Comparison of ENCODE assay signal across 13 cellular contexts in genomic region chr5:55222819-55223124, GRCh38. TPM values are rescaled to one million over a fixed set of nuclear protein-coding genes. Genes with fewer than 3 reads are reported as not detected.
DNase-seq lines count a peak whose midpoint lies in the region; ATAC-seq and TF ChIP-seq lines count a peak whose summit lies in the region.
"Had no signal": no experiment of that assay in that cellular context is flagged by ENCODE, and none has a peak within 500 bp of the region (broad histone marks: within the 10 kb centered on the region; RNA-seq: fewer than 3 reads in every experiment).

No MANE protein-coding gene starts in this region.

- H3K4me1 Mint-ChIP-seq in activated naive CD4-positive, alpha-beta T cell treated with anti-CD3 and anti-CD28 coated beads for 36 hours (ENCODE audit: low read depth), result peaks cover 36% of the 10 kb centered on the region
- H3K4me1 Mint-ChIP-seq in activated B cell treated with CpG ODN at 0.5 μM for 24 hours, result peaks cover 45% of the 10 kb centered on the region
- H3K4me1 Mint-ChIP-seq in stimulated activated naive CD8-positive, alpha-beta T cell treated with anti-CD3 and anti-CD28 coated beads, Interleukin-15, Interleukin-2, amounts not matched to agents 100 ng/mL and 50 ng/mL, for 24 hours (ENCODE audit: low read depth), result peaks cover 28% of the 10 kb centered on the region

- H3K27ac Mint-ChIP-seq in activated naive CD4-positive, alpha-beta T cell treated with anti-CD3 and anti-CD28 coated beads for 36 hours, result no peak overlapping the region
- H3K27ac Mint-ChIP-seq in activated naive CD4-positive, alpha-beta T cell treated with anti-CD3 and anti-CD28 coated beads, Interleukin-2, amount 50 U/mL, for 72 hours, result no peak overlapping the region
- H3K27ac Mint-ChIP-seq in activated B cell treated with CpG ODN at 0.5 μM for 24 hours, result no peak overlapping the region
- no peak overlapping the region for H3K27ac Mint-ChIP-seq in stimulated activated naive CD8-positive, alpha-beta T cell treated with anti-CD3 and anti-CD28 coated beads, Interleukin-15, Interleukin-2, amounts not matched to agents 100 ng/mL and 50 ng/mL, for 24 hours

- ATAC-seq in activated naive CD4-positive, alpha-beta T cell treated with anti-CD3 and anti-CD28 coated beads, Interleukin-2, amount 50 U/mL, for 72 hours, result no peak
- ATAC-seq in activated B cell treated with CpG ODN at 0.5 μM for 24 hours (ENCODE audit: low read depth) (no peak), Right ventricle myocardium superior (ENCODE audit: poor library complexity) (no peak)

- no peaks in the 10 kb centered on the region for H3K36me3 Mint-ChIP-seq in activated naive CD4-positive, alpha-beta T cell treated with anti-CD3 and anti-CD28 coated beads for 36 hours (ENCODE audit: low read depth)
- H3K36me3 Mint-ChIP-seq in activated naive CD4-positive, alpha-beta T cell treated with anti-CD3 and anti-CD28 coated beads, Interleukin-2, amount 50 U/mL, for 72 hours, result peaks cover 0 to 12% of the 10 kb centered on the region in 2 donors
- no peaks in the 10 kb centered on the region for H3K36me3 Mint-ChIP-seq in activated B cell treated with CpG ODN at 0.5 μM for 24 hours (ENCODE audit: low read depth)
- no peaks in the 10 kb centered on the region for H3K36me3 Mint-ChIP-seq in stimulated activated naive CD8-positive, alpha-beta T cell treated with anti-CD3 and anti-CD28 coated beads, Interleukin-15, Interleukin-2, amounts not matched to agents 100 ng/mL and 50 ng/mL, for 24 hours (ENCODE audit: low read depth)

- DNase-seq in activated naive CD4-positive, alpha-beta T cell treated with anti-CD3 and anti-CD28 coated beads for 36 hours, result peak; percentile 41
- no peak for DNase-seq in activated naive CD4-positive, alpha-beta T cell treated with anti-CD3 and anti-CD28 coated beads, Interleukin-2, amount 50 U/mL, for 72 hours (ENCODE audit: low spot score in 2 of 2)
- DNase-seq in activated B cell treated with CpG ODN at 0.5 μM for 24 hours (no peak), left kidney (ENCODE audit: low read depth, low spot score) (peak; percentile 43), foreskin melanocyte (no peak), Right ventricle myocardium superior (no peak), NCI-H1048 (lab: John Stamatoyannopoulos, UW) (no peak)
- DNase-seq: amniotic stem cell; hypothalamus; NCI-H2171 treated with DMSO at 0.1 percent for 48 hours; stimulated activated naive CD4-positive, alpha-beta T cell treated with Interleukin-2 at 50 U/mL for 16 hours had no signal

- peaks cover 80% of the 10 kb centered on the region for H3K27me3 Mint-ChIP-seq in activated naive CD4-positive, alpha-beta T cell treated with anti-CD3 and anti-CD28 coated beads for 36 hours (ENCODE audit: low read depth)
- peaks cover 68% of the 10 kb centered on the region for H3K27me3 Mint-ChIP-seq in activated B cell treated with CpG ODN at 0.5 μM for 24 hours
- H3K27me3 Mint-ChIP-seq in stimulated activated naive CD8-positive, alpha-beta T cell treated with anti-CD3 and anti-CD28 coated beads, Interleukin-15, Interleukin-2, amounts not matched to agents 100 ng/mL and 50 ng/mL, for 24 hours, result peaks cover 88% of the 10 kb centered on the region

- POLR2A ChIA-PET in activated B cell treated with CpG ODN at 0.5 μM for 24 hours (lab: Charles Lee), result no interaction called here

- H3K4me3 Mint-ChIP-seq in activated naive CD4-positive, alpha-beta T cell treated with anti-CD3 and anti-CD28 coated beads for 36 hours, result peak overlapping the region; percentile 47
- peak overlapping the region; percentile 52 for H3K4me3 Mint-ChIP-seq in activated B cell treated with CpG ODN at 0.5 μM for 24 hours
- peak overlapping the region; percentile 28 for H3K4me3 Mint-ChIP-seq in stimulated activated naive CD8-positive, alpha-beta T cell treated with anti-CD3 and anti-CD28 coated beads, Interleukin-15, Interleukin-2, amounts not matched to agents 100 ng/mL and 50 ng/mL, for 24 hours

- CTCF ChIA-PET in activated naive CD4-positive, alpha-beta T cell treated with anti-CD3 and anti-CD28 coated beads for 36 hours (lab: Charles Lee), result interaction anchor here (0.7 kb wide), 1 partner anchor 234 kb away, joined by 4 read pairs; no protein-coding TSS in a partner anchor
- CTCF ChIA-PET in activated B cell treated with CpG ODN at 0.5 μM for 24 hours (lab: Charles Lee), result no interaction called here

- no peak for TF ChIP-seq CTCF in activated B cell treated with CpG ODN at 0.5 μM for 24 hours (IDR thresholded peaks at IDR 0.05)

- no peaks in the 10 kb centered on the region for H3K9me3 Mint-ChIP-seq in activated naive CD4-positive, alpha-beta T cell treated with anti-CD3 and anti-CD28 coated beads for 36 hours
- no peaks in the 10 kb centered on the region for H3K9me3 Mint-ChIP-seq in activated naive CD4-positive, alpha-beta T cell treated with anti-CD3 and anti-CD28 coated beads, Interleukin-2, amount 50 U/mL, for 72 hours
- H3K9me3 Mint-ChIP-seq in activated B cell treated with CpG ODN at 0.5 μM for 24 hours, result no peaks in the 10 kb centered on the region
- no peaks in the 10 kb centered on the region for H3K9me3 Mint-ChIP-seq in stimulated activated naive CD8-positive, alpha-beta T cell treated with anti-CD3 and anti-CD28 coated beads, Interleukin-15, Interleukin-2, amounts not matched to agents 100 ng/mL and 50 ng/mL, for 24 hours

- intact Hi-C loops in activated naive CD4-positive, alpha-beta T cell treated with anti-CD3 and anti-CD28 coated beads for 36 hours (cut with micrococcal nuclease), result loop anchor here (1.0 to 10.0 kb wide), 3 partner anchors 9 to 982 kb away; no protein-coding TSS in a partner anchor
- intact Hi-C loops in activated B cell treated with CpG ODN at 0.5 μM for 24 hours (cut with micrococcal nuclease) (loop anchor here (1.0 kb wide), 1 partner anchor 9 kb away; no protein-coding TSS in a partner anchor), Right ventricle myocardium superior (cut with DNase I) (no loop called here)

RNA-seq across cellular contexts. Expression of gene MCIDAS, which starts 4.3 kb away (rescaled TPM):
- under 1 TPM in 1 of 2 experiments, not detected in 1; 0.17 TPM for total RNA-seq in activated naive CD4-positive, alpha-beta T cell treated with anti-CD3 and anti-CD28 coated beads for 36 hours
- under 1 TPM in 1 of 2 donors, not detected in 1; 0.18 TPM for total RNA-seq in activated naive CD4-positive, alpha-beta T cell treated with anti-CD3 and anti-CD28 coated beads, Interleukin-2, amount 50 U/mL, for 72 hours
- not detected in 2 replicates for total RNA-seq in activated B cell treated with CpG ODN at 0.5 μM for 24 hours
- total RNA-seq in Right ventricle myocardium superior, result not detected
- total RNA-seq: vagina had no signal

RNA-seq across cellular contexts. Expression of gene CCNO, which starts 10.6 kb away (rescaled TPM):
- not detected for total RNA-seq in activated naive CD4-positive, alpha-beta T cell treated with anti-CD3 and anti-CD28 coated beads for 36 hours
- not detected for total RNA-seq in activated naive CD4-positive, alpha-beta T cell treated with anti-CD3 and anti-CD28 coated beads, Interleukin-2, amount 50 U/mL, for 72 hours
- total RNA-seq in activated B cell treated with CpG ODN at 0.5 μM for 24 hours (not detected in 2 replicates), Right ventricle myocardium superior (not detected)
- total RNA-seq: vagina had no signal

RNA-seq across cellular contexts. Expression of gene CDC20B, which starts 49.8 kb away (rescaled TPM):
- total RNA-seq in activated naive CD4-positive, alpha-beta T cell treated with anti-CD3 and anti-CD28 coated beads for 36 hours, result not detected
- not detected for total RNA-seq in activated naive CD4-positive, alpha-beta T cell treated with anti-CD3 and anti-CD28 coated beads, Interleukin-2, amount 50 U/mL, for 72 hours
- total RNA-seq in activated B cell treated with CpG ODN at 0.5 μM for 24 hours (not detected in 2 replicates), Right ventricle myocardium superior (not detected)
- total RNA-seq: vagina had no signal

Comparison
In these comparisons a context has a peak if more than half of its experiments do, and no peak if none do; other contexts are left out.
1. DNase-seq: peak in activated naive CD4-positive, alpha-beta T cell treated with anti-CD3 and anti-CD28 coated beads for 36 hours (single experiment) and left kidney (single experiment); none in activated naive CD4-positive, alpha-beta T cell treated with anti-CD3 and anti-CD28 coated beads, Interleukin-2, amount 50 U/mL, for 72 hours (0 of 2), activated B cell treated with CpG ODN at 0.5 μM for 24 hours (single experiment), foreskin melanocyte (single experiment), Right ventricle myocardium superior (single experiment) and NCI-H1048 (single experiment).
2. Peak in every context shown above with its lines, with median percentiles within 50 percentile points of each other: H3K4me3 Mint-ChIP-seq.